ENCODE assay signal across 10 cellular contexts in the genomic region with DNA sequence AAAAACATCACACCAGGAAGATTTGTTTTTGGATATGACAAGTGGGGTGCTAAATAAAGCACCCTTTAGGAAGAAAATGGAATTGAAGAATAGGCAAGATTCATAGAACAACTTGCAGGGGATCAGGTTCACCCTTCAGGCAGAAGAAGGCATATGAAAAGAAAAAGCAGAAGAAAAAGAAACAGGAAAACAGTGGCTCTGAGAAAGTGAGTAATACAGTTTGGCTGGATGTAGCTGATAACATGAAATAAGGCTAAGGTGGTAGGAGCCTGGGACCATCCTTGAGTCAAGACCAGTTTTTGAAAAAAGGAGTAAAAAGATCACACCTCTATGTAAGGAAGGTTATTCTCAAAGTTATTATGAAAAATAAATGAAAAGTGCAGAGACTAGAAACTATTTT. TPM values are rescaled to one million over a fixed set of nuclear protein-coding genes. Genes with fewer than 3 reads are reported as not detected.
DNase-seq lines count a peak whose midpoint lies in the region; ATAC-seq and TF ChIP-seq lines count a peak whose summit lies in the region.
"Had no signal": no experiment of that assay in that cellular context is flagged by ENCODE, and none has a peak within 500 bp of the region (broad histone marks: within the 10 kb centered on the region; RNA-seq: fewer than 3 reads in every experiment).

No MANE protein-coding gene starts in this region.

- peaks cover 16 to 45% (median 43%) of the 10 kb centered on the region in 4 donors for H3K4me1 Mint-ChIP-seq in naive thymus-derived CD8-positive, alpha-beta T cell

- in situ Hi-C loops in brain microvascular endothelial cell (cut with HindIII; ENCODE audit: low pct_ligation_motif_present, low sequenced_read_pairs): no loop called here

- POLR2A ChIA-PET in naive thymus-derived CD8-positive, alpha-beta T cell (lab: Charles Lee): interaction anchor here (1.3 to 1.5 kb wide), 2 partner anchors 13 to 43 kb away, joined by 4 to 14 read pairs; partner anchors contain the start of gene TRIP11

- no peaks in the 10 kb centered on the region for H3K27me3 ChIP-seq in brain microvascular endothelial cell (replicated peaks)

- peak; percentile 33 for DNase-seq in ELR (ENCODE audit: low read depth)
- DNase-seq in NCI-H226: peak; percentile 13
- DNase-seq in brain microvascular endothelial cell: peak; percentile 14
- DNase-seq in naive thymus-derived CD8-positive, alpha-beta T cell: no peak
- DNase-seq in RPMI8226: no peak
- DNase-seq in DMS114 treated with DMSO at 0.1 percent for 48 hours (lab: John Stamatoyannopoulos, UW; ENCODE audit: unreplicated experiment): no peak
- DNase-seq in NCI-H748 (lab: John Stamatoyannopoulos, UW; ENCODE audit: unreplicated experiment): no peak
- DNase-seq: stimulated activated CD4-positive, alpha-beta T cell treated with anti-CD3 and anti-CD28 coated beads, Interleukin-15, amount 100 ng/mL, for 24 hours had no signal

- no peaks in the 10 kb centered on the region for H3K27me3 Mint-ChIP-seq in naive thymus-derived CD8-positive, alpha-beta T cell

- H3K4me3 Mint-ChIP-seq in naive thymus-derived CD8-positive, alpha-beta T cell: peak overlapping the region in 5 of 10 donors; percentile 15 to 47 (median 36)

- TF ChIP-seq CTCF in brain microvascular endothelial cell (IDR thresholded peaks at IDR 0.05; ENCODE audit: low read depth, low read length, missing control alignments): no peak

- H3K9me3 Mint-ChIP-seq in naive thymus-derived CD8-positive, alpha-beta T cell: no peaks in the 10 kb centered on the region

- H3K36me3 ChIP-seq in brain microvascular endothelial cell (replicated peaks): peaks cover 6% of the 10 kb centered on the region

- peak overlapping the region in 9 of 10 donors; percentile 15 to 90 (median 77) for H3K27ac Mint-ChIP-seq in naive thymus-derived CD8-positive, alpha-beta T cell

- no peak overlapping the region for H3K4me3 ChIP-seq in brain microvascular endothelial cell (ENCODE audit: low read depth, low read length)
- H3K4me3 ChIP-seq: SK-N-MC had no signal

- peak overlapping the region; percentile 39 for H3K27ac ChIP-seq in brain microvascular endothelial cell
- H3K27ac ChIP-seq: SK-N-MC had no signal

- peak in 1 of 2 donors; percentile 43 for ATAC-seq in naive thymus-derived CD8-positive, alpha-beta T cell
- ATAC-seq in HG03045 (IDR thresholded peaks at IDR 0.05; ENCODE audit: unreplicated experiment): no peak

- H3K36me3 Mint-ChIP-seq in naive thymus-derived CD8-positive, alpha-beta T cell: peaks cover 6 to 40% (median 9%) of the 10 kb centered on the region in 3 donors

RNA-seq across cellular contexts. Expression of gene TRIP11, which starts 42.4 kb away (rescaled TPM):
- total RNA-seq in naive thymus-derived CD8-positive, alpha-beta T cell: 10 to 100 TPM; 70.8 to 76.3 TPM
- polyA plus RNA-seq in naive thymus-derived CD8-positive, alpha-beta T cell: 10 to 100 TPM; 31.4 to 57.6 (median 50.8) TPM

RNA-seq across cellular contexts. Expression of gene FBLN5, which starts 50.0 kb away (rescaled TPM):
- 1 to 10 TPM; 7.2 to 8.1 TPM for total RNA-seq in naive thymus-derived CD8-positive, alpha-beta T cell
- polyA plus RNA-seq in naive thymus-derived CD8-positive, alpha-beta T cell: 10 to 100 TPM; 21.2 to 37.7 (median 25.3) TPM

Comparison
In these comparisons a context has a peak if more than half of its experiments do, and no peak if none do; other contexts are left out.
1. DNase-seq: peak in ELR (single experiment), NCI-H226 (single experiment) and brain microvascular endothelial cell (single experiment); none in naive thymus-derived CD8-positive, alpha-beta T cell (0 of 10), RPMI8226 (single experiment), DMS114 treated with DMSO at 0.1 percent for 48 hours (single experiment) and NCI-H748 (single experiment).